22 cellular contexts compared by ENCODE assay signal in genomic region chr16:73730496-73731090, GRCh38.
"Had no signal": no experiment of that assay in that cellular context is flagged by ENCODE, and none has a peak within 500 bp of the region (broad histone marks: within the 10 kb centered on the region; RNA-seq: fewer than 3 reads in every experiment).

No MANE protein-coding gene starts in this region.

- H3K27me3 ChIP-seq: gastroesophageal sphincter, neutrophil, right lobe of liver, suprapubic skin, thyroid gland, upper lobe of left lung, uterus had no signal

- ATAC-seq: esophagus mucosa; gastroesophageal sphincter; left lobe of liver; naive thymus-derived CD4-positive, alpha-beta T cell; psoas muscle; right lobe of liver; stimulated activated effector memory CD8-positive, alpha-beta T cell treated with anti-CD3 and anti-CD28 coated beads, Interleukin-12 subunit alpha, Interleukin-12 subunit beta, amount 100 ng/mL, for 72 hours; stimulated activated naive CD8-positive, alpha-beta T cell treated with anti-CD3 and anti-CD28 coated beads, Interleukin-15, Interleukin-2, amounts not matched to agents 100 U/mL and 50 U/mL, for 24 hours had no signal

- H3K4me3 ChIP-seq: gastroesophageal sphincter, psoas muscle, right lobe of liver, suprapubic skin, thyroid gland, upper lobe of left lung, uterus had no signal

- DNase-seq: dermis blood vessel endothelial cell; effector CD8-positive, alpha-beta T cell; glutamatergic neuron; islet precursor cell; mammary epithelial cell; naive thymus-derived CD4-positive, alpha-beta T cell; nephron progenitor cell; psoas muscle; retina; right lobe of liver; stimulated activated CD4-positive, alpha-beta T cell treated with anti-CD3 and anti-CD28 coated beads, Interleukin-4, amount 100 ng/mL, for 1 hour; stimulated activated CD8-positive, alpha-beta memory T cell treated with anti-CD3 and anti-CD28 coated beads, Interleukin-4, amount 100 ng/mL, for 48 hours; stimulated activated naive CD8-positive, alpha-beta T cell treated with anti-CD3 and anti-CD28 coated beads, Interleukin-15, Interleukin-2, amounts not matched to agents 100 U/mL and 50 U/mL, for 24 hours; thyroid gland; upper lobe of left lung; uterus had no signal

- H3K36me3 ChIP-seq: gastroesophageal sphincter, neutrophil, right lobe of liver, suprapubic skin, thyroid gland, upper lobe of left lung, uterus had no signal

- H3K4me1 ChIP-seq: gastroesophageal sphincter, psoas muscle, right lobe of liver, suprapubic skin, thyroid gland, upper lobe of left lung, uterus had no signal

- H3K27ac ChIP-seq: gastroesophageal sphincter, neutrophil, psoas muscle, right lobe of liver, suprapubic skin, thyroid gland, upper lobe of left lung, uterus had no signal

- H3K9me3 ChIP-seq: neutrophil, psoas muscle, right lobe of liver, suprapubic skin, thyroid gland, upper lobe of left lung, uterus had no signal
